Comparison of ENCODE assay signal across 16 cellular contexts in the genomic region with DNA sequence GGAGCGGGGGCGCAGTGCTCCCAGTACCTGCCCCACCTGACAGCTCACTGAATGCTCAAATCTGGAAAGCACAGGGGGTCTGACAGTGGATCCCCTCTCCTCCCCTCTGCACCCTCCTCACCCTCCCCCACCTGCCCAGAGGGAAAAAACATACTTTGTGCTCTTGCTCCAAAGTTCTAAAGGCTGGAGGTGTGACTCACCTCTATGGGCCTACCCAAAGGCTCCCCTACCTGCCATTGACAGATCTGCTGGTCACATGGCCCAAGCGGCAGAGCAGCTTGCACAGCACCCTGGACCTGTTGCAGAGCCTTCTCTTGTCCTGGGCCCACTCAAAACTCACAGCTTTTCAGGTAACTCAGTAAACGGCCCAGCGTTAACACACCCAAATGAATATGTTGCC. TPM values are rescaled to one million over a fixed set of nuclear protein-coding genes. Genes with fewer than 3 reads are reported as not detected.
A peak's percentile ranks its signal among the peaks of the same experiment; 100 is the strongest.
DNase-seq lines count a peak whose midpoint lies in the region; ATAC-seq and TF ChIP-seq lines count a peak whose summit lies in the region.
"Had no signal": no experiment of that assay in that cellular context is flagged by ENCODE, and none has a peak within 500 bp of the region (broad histone marks: within the 10 kb centered on the region; RNA-seq: fewer than 3 reads in every experiment).

No MANE protein-coding gene starts in this region.

- H3K9me2 ChIP-seq in PC-3 (replicated peaks; ENCODE audit: low read length): no peaks in the 10 kb centered on the region

- TF ChIP-seq CTCF in PC-3 (conservative IDR thresholded peaks at IDR 0.05; ENCODE audit: low read depth, low read length) (no peak), endodermal cell (conservative IDR thresholded peaks at IDR 0.05) (no peak), GM10266 (IDR thresholded peaks at IDR 0.05; ENCODE audit: control insufficient read depth, insufficient read depth, low read depth, missing control alignments) (no peak)

- CTCF ChIA-PET in PC-3 (lab: Charles Lee): no interaction called here

- no peak overlapping the region for H3K4me2 ChIP-seq in PC-3 (ENCODE audit: low read length)
- H3K4me2 ChIP-seq in neuronal stem cell (ENCODE audit: insufficient read depth, low read length, poor library complexity, severe bottlenecking): no peak overlapping the region

- no peak overlapping the region for H3K27ac ChIP-seq in PC-3 (ENCODE audit: low read length)
- no peak overlapping the region for H3K27ac ChIP-seq in endodermal cell (ENCODE audit: low read depth, low read length)
- H3K27ac ChIP-seq in neuronal stem cell (replicated peaks; ENCODE audit: low read length): no peak overlapping the region
- H3K27ac ChIP-seq: body of pancreas, coronary artery, epithelial cell of prostate, pancreas, Peyer's patch had no signal

- H2BK5ac ChIP-seq in neuronal stem cell (ENCODE audit: low read length): no peak overlapping the region

- H3K4me1 Mint-ChIP-seq in endodermal cell: peaks cover 5% of the 10 kb centered on the region

- no peak overlapping the region for H4K8ac ChIP-seq in neuronal stem cell (ENCODE audit: low read depth, low read length)

- H3K4me1 ChIP-seq in PC-3 (ENCODE audit: insufficient read depth, low read length) (peaks cover 14% of the 10 kb centered on the region), endodermal cell (ENCODE audit: control insufficient read depth, insufficient read depth, low read length) (no peaks in the 10 kb centered on the region), neuronal stem cell (ENCODE audit: control insufficient read depth in 2 of 2, insufficient read depth in 1 of 2, low read depth in 1 of 2, low read length in 2 of 2) (peaks cover 0 to 2% of the 10 kb centered on the region in 2 donors)
- H3K4me1 ChIP-seq: body of pancreas, pancreas, Peyer's patch had no signal

- H3K9ac ChIP-seq in PC-3 (ENCODE audit: low read length) (no peak overlapping the region), endodermal cell (ENCODE audit: extremely low read depth, low read length, poor library complexity, severe bottlenecking) (no peak overlapping the region), neuronal stem cell (ENCODE audit: low read depth, low read length, poor library complexity) (no peak overlapping the region)

- ATAC-seq in PC-3: no peak
- ATAC-seq in GM18909 (IDR thresholded peaks at IDR 0.05; ENCODE audit: poor library complexity, unreplicated experiment): no peak
- ATAC-seq: body of pancreas, pancreas had no signal

- H3K4ac ChIP-seq in neuronal stem cell (ENCODE audit: low read length): no peak overlapping the region

- H3K36me3 ChIP-seq in H7 (replicated peaks; ENCODE audit: control insufficient read depth, insufficient read depth, low read length): no peaks in the 10 kb centered on the region
- H3K36me3 ChIP-seq in PC-3 (ENCODE audit: low read depth, low read length): peaks cover 4% of the 10 kb centered on the region
- no peaks in the 10 kb centered on the region for H3K36me3 ChIP-seq in endodermal cell (ENCODE audit: control insufficient read depth, insufficient read depth, low read length)
- H3K36me3 ChIP-seq in neuronal stem cell (replicated peaks in 1 of 2; ENCODE audit: control insufficient read depth in 2 of 2, insufficient read depth in 2 of 2, low read length in 2 of 2): peaks cover 1 to 6% of the 10 kb centered on the region in 2 donors
- H3K36me3 ChIP-seq: pancreas, Peyer's patch had no signal

- no peaks in the 10 kb centered on the region for H4K20me1 ChIP-seq in PC-3 (ENCODE audit: low read length)

- intact Hi-C loops in PC-3 (cut with micrococcal nuclease): no loop called here

- H2AFZ ChIP-seq in PC-3 (ENCODE audit: low read length) (no peak overlapping the region), neuronal stem cell (ENCODE audit: low read length) (no peak overlapping the region)

- POLR2A ChIA-PET in PC-3 (lab: Charles Lee; ENCODE audit: unreplicated experiment): no interaction called here

- no peak overlapping the region for H3K23ac ChIP-seq in neuronal stem cell (ENCODE audit: low read depth, low read length, poor library complexity)

- H4K91ac ChIP-seq in neuronal stem cell (ENCODE audit: low read depth, low read length, poor library complexity): no peak overlapping the region

- no peak overlapping the region for H3K14ac ChIP-seq in neuronal stem cell (ENCODE audit: low read length)

- BruUV-seq in PC-3 (replicated peaks; lab: Mats Ljungman, UMichigan): no TSS peak

- no peak overlapping the region for H2AK5ac ChIP-seq in neuronal stem cell (ENCODE audit: low read depth, low read length)

- 0 out of 2 replicates have a peak, but pooled peaks cover under 1% of the 10 kb centered on the region for H3K9me3 ChIP-seq in PC-3 (ENCODE audit: low read length)
- peaks cover 4% of the 10 kb centered on the region for H3K9me3 ChIP-seq in endodermal cell (ENCODE audit: control insufficient read depth, low read length)
- peaks cover 3 to 5% of the 10 kb centered on the region in 2 donors for H3K9me3 ChIP-seq in neuronal stem cell (replicated peaks in 1 of 2; ENCODE audit: control insufficient read depth in 2 of 2, insufficient read depth in 1 of 2, low read depth in 1 of 2, low read length in 2 of 2)
- H3K9me3 ChIP-seq: pancreas, Peyer's patch had no signal

- no peaks in the 10 kb centered on the region for H3F3A ChIP-seq in PC-3 (ENCODE audit: low read length, unreplicated experiment)

- peaks cover 4% of the 10 kb centered on the region for H3K9me3 Mint-ChIP-seq in endodermal cell

- no peaks in the 10 kb centered on the region for H3K79me1 ChIP-seq in neuronal stem cell (ENCODE audit: low read depth, low read length)

- no peak overlapping the region for H3K4me3 ChIP-seq in H7 (ENCODE audit: insufficient read depth, low read depth, low read length)
- H3K4me3 ChIP-seq in PC-3 (ENCODE audit: low read length): no peak overlapping the region
- no peak overlapping the region for H3K4me3 ChIP-seq in endodermal cell (ENCODE audit: low read length)
- H3K4me3 ChIP-seq in neuronal stem cell (ENCODE audit: low read length in 2 of 2): no peak overlapping the region
- H3K4me3 ChIP-seq: body of pancreas, coronary artery, MG63, pancreas, Peyer's patch had no signal

- H3K27me3 Mint-ChIP-seq in endodermal cell (ENCODE audit: insufficient read depth): no peaks in the 10 kb centered on the region

- H3K36me3 Mint-ChIP-seq in endodermal cell (ENCODE audit: low read depth): peaks cover 9% of the 10 kb centered on the region

- H3K27ac Mint-ChIP-seq in endodermal cell: no peak overlapping the region

- H2BK12ac ChIP-seq in neuronal stem cell (ENCODE audit: low read length): no peak overlapping the region

- no peak overlapping the region for H3K4me3 Mint-ChIP-seq in endodermal cell

- H3K27me3 ChIP-seq in H7 (ENCODE audit: control insufficient read depth, insufficient read depth, low read length) (no peaks in the 10 kb centered on the region), PC-3 (ENCODE audit: low read length) (no peaks in the 10 kb centered on the region), endodermal cell (ENCODE audit: control insufficient read depth, insufficient read depth, low read length, poor library complexity, severe bottlenecking) (no peaks in the 10 kb centered on the region), neuronal stem cell (ENCODE audit: control insufficient read depth in 3 of 3, insufficient read depth in 3 of 3, low read depth in 1 of 3, low read length in 3 of 3) (no peaks in the 10 kb centered on the region)
- H3K27me3 ChIP-seq: body of pancreas, MG63, pancreas, Peyer's patch had no signal

- no peaks in the 10 kb centered on the region for H3K79me2 ChIP-seq in PC-3 (ENCODE audit: low read length)

- peak; percentile 26 for DNase-seq in H7
- peak; percentile 28 for DNase-seq in PC-3
- DNase-seq in endodermal cell: peak; percentile 59
- no peak for DNase-seq in neuronal stem cell (ENCODE audit: low spot score)
- no peak for DNase-seq in GM10266 (ENCODE audit: extremely low spot score)
- no peak for DNase-seq in SKM-1 treated with dmso at 0.1 percent for 144 hours (lab: John Stamatoyannopoulos, UW; ENCODE audit: unreplicated experiment)
- DNase-seq: activated naive CD4-positive, alpha-beta T cell; body of pancreas; MG63; NCI-H1694 treated with DMSO at 0.1 percent for 48 hours; pancreas; Peyer's patch; stimulated activated CD4-positive, alpha-beta T cell treated with anti-CD3 and anti-CD28 coated beads, Interleukin-2, amount 100 ng/mL, for 48 hours had no signal

- H2BK15ac ChIP-seq in neuronal stem cell (ENCODE audit: low read length): no peak overlapping the region

- no peak overlapping the region for H2BK120ac ChIP-seq in neuronal stem cell (ENCODE audit: low read depth, low read length)

- H3K18ac ChIP-seq in neuronal stem cell (ENCODE audit: low read length): peak overlapping the region; percentile 13

- WGBS in endodermal cell (ENCODE audit: insufficient coverage in 1 of 2, insufficient read length in 1 of 2), 2 experiments: 93 to 96% methylated on average over 3 to 5 of the region's 5 CpGs
- WGBS in neuronal stem cell (ENCODE audit: extremely low coverage in 2 of 2, insufficient read length in 2 of 2, insufficient replicate concordance in 1 of 2), 2 donors: no CpG with 5 or more reads among the region's 5 CpGs

RNA-seq across cellular contexts. Expression of a gene that starts 55.7 kb away (rescaled TPM):
- total RNA-seq in H7 (2014; rRNA removed; shearing (Covaris generic)): 80.5 and 110 TPM in 2 replicates
- total RNA-seq in PC-3 (2014; rRNA removed): 55.0 and 58.2 TPM in 2 replicates
- 10 to 100 TPM; 45.9 to 50.2 TPM for total RNA-seq in endodermal cell
- polyA plus RNA-seq in endodermal cell (2013, experiment 1 of 2): 44.2 TPM
- 39.2 TPM for polyA plus RNA-seq in endodermal cell (2013, experiment 2 of 2)
- 41.9 TPM for polyA plus RNA-seq in neuronal stem cell (2013, experiment 1 of 2)
- polyA plus RNA-seq in neuronal stem cell (2013, experiment 2 of 2): 42.3 TPM

Comparison
In these comparisons a context has a peak if more than half of its experiments do, and no peak if none do; other contexts are left out.
1. DNase-seq: peak in H7 (single experiment), PC-3 (single experiment) and endodermal cell (single experiment); none in neuronal stem cell (single experiment), GM10266 (single experiment) and SKM-1 treated with dmso at 0.1 percent for 144 hours (single experiment).